10 cellular contexts compared by ENCODE assay signal in the genomic region with DNA sequence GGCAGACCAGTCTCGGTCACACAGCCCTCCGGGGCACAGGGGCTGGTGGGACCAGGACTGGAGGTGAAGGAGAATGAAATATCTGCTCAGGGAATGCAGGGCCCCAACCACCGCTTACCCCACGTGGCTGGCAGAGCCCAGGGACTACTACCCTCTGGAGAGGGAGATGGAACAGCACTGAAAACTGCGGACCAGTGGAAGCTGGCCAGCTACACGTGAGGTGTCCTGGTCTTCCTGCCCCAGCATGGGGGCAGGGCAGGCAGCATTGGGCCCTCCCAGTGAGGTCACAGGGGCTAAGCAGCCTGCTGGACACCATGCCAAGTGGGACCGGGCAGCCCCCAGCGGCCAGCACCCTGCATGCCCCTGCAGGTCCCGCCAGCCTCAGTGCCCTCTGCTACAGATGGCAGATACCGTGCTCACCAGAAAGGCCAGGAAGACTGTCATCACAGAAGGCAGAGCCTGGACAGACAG.
DNase-seq lines count a peak whose midpoint lies in the region; ATAC-seq and TF ChIP-seq lines count a peak whose summit lies in the region.
"Had no signal": no experiment of that assay in that cellular context is flagged by ENCODE, and none has a peak within 500 bp of the region (broad histone marks: within the 10 kb centered on the region; RNA-seq: fewer than 3 reads in every experiment).

No MANE protein-coding gene starts in this region.

- peak overlapping the region; percentile 42 to 74 (median 73) for H3K9ac ChIP-seq in skeletal muscle tissue (ENCODE audit: low read depth in 1 of 3, low read length in 3 of 3)

- no peaks in the 10 kb centered on the region for H3K9me3 Mint-ChIP-seq in CD8-positive, alpha-beta T cell
- H3K9me3 Mint-ChIP-seq: activated T-cell treated with anti-CD3 and anti-CD28 coated beads, Interleukin-2, amount 50 U/mL, for 72 hours had no signal

- H3K36me3 Mint-ChIP-seq in CD8-positive, alpha-beta T cell = no peaks in the 10 kb centered on the region

- H4K20me1 ChIP-seq in OCI-LY7 (ENCODE audit: insufficient read depth, low read length) = no peaks in the 10 kb centered on the region

- ATAC-seq in CD8-positive, alpha-beta T cell = no peak
- no peak for ATAC-seq in GM18511 (IDR thresholded peaks at IDR 0.05; ENCODE audit: unreplicated experiment)
- no peak for ATAC-seq in GM18517 (IDR thresholded peaks at IDR 0.05; ENCODE audit: unreplicated experiment)
- no peak for ATAC-seq in GM19395 (IDR thresholded peaks at IDR 0.05; ENCODE audit: unreplicated experiment)
- ATAC-seq: activated T-cell treated with anti-CD3 and anti-CD28 coated beads, Interleukin-2, amount 50 U/mL, for 72 hours had no signal

- no peaks in the 10 kb centered on the region for H3K9me2 ChIP-seq in OCI-LY7 (ENCODE audit: insufficient read depth, low read length)

- no peak for TF ChIP-seq CTCF in CD8-positive, alpha-beta T cell (IDR thresholded peaks at IDR 0.05)
- TF ChIP-seq CTCF in ascending aorta (IDR thresholded peaks at IDR 0.05) (no peak), OCI-LY7 (conservative IDR thresholded peaks at IDR 0.05; ENCODE audit: low read length) (no peak)

- no peak for DNase-seq in CD8-positive, alpha-beta T cell
- DNase-seq in ascending aorta (ENCODE audit: low spot score in 2 of 2) = peak in 1 of 2 donors; percentile 60
- no peak for DNase-seq in OCI-LY7 (ENCODE audit: low spot score)
- DNase-seq: activated T-cell treated with anti-CD3 and anti-CD28 coated beads, Interleukin-2, amount 50 U/mL, for 72 hours; stimulated activated CD4-positive, alpha-beta T cell treated with anti-CD3 and anti-CD28 coated beads, Interleukin-4, amount 100 ng/mL, for 4 hours had no signal

- H3K27ac ChIP-seq in CD8-positive, alpha-beta T cell (ENCODE audit: low read depth, low read length) = no peak overlapping the region
- H3K27ac ChIP-seq in ascending aorta (peak overlapping the region; percentile 78 to 96), layer of hippocampus (ENCODE audit: low read depth, low read length) (peak overlapping the region; percentile 79), skeletal muscle tissue (ENCODE audit: low read depth, low read length) (peak overlapping the region; percentile 91), OCI-LY7 (ENCODE audit: low read depth, low read length, poor library complexity, severe bottlenecking) (no peak overlapping the region)

- intact Hi-C loops in CD8-positive, alpha-beta T cell (cut with DNase I, micrococcal nuclease) = no loop called here
- intact Hi-C loops in ascending aorta (cut with DNase I) (loop anchor here (2.0 to 10.0 kb wide), 5 partner anchors 26 to 1028 kb away; a partner anchor contains a TSS), OCI-LY7 (cut with micrococcal nuclease; ENCODE audit: unreplicated experiment) (no loop called here)

- no peaks in the 10 kb centered on the region for H3K9me3 ChIP-seq in CD8-positive, alpha-beta T cell (ENCODE audit: low read length)
- H3K9me3 ChIP-seq in ascending aorta (no peaks in the 10 kb centered on the region), skeletal muscle tissue (ENCODE audit: control insufficient read depth in 3 of 3, low read length in 3 of 3) (no peaks in the 10 kb centered on the region), OCI-LY7 (ENCODE audit: low read length) (no peaks in the 10 kb centered on the region)

- H3K36me3 ChIP-seq in CD8-positive, alpha-beta T cell (ENCODE audit: insufficient read depth, low read length) = no peaks in the 10 kb centered on the region
- H3K36me3 ChIP-seq in ascending aorta (no peaks in the 10 kb centered on the region), skeletal muscle tissue (ENCODE audit: control insufficient read depth in 3 of 3, insufficient read depth in 3 of 3, low read length in 3 of 3) (no peaks in the 10 kb centered on the region), OCI-LY7 (ENCODE audit: insufficient read depth, low read length) (no peaks in the 10 kb centered on the region)

- no peaks in the 10 kb centered on the region for H3K79me2 ChIP-seq in OCI-LY7 (ENCODE audit: insufficient read depth, low read depth, low read length)

- no peak overlapping the region for H2AFZ ChIP-seq in OCI-LY7 (ENCODE audit: low read length)

- no peak overlapping the region for H3K4me3 ChIP-seq in CD8-positive, alpha-beta T cell (ENCODE audit: low read depth, low read length)
- H3K4me3 ChIP-seq in ascending aorta (no peak overlapping the region), skeletal muscle tissue (ENCODE audit: low read length in 3 of 3) (peak overlapping the region; percentile 9 to 55 (median 29)), OCI-LY7 (ENCODE audit: low read depth, low read length, poor library complexity, severe bottlenecking) (no peak overlapping the region)

- no peak overlapping the region for H3K4me3 Mint-ChIP-seq in CD8-positive, alpha-beta T cell
- H3K4me3 Mint-ChIP-seq: activated T-cell treated with anti-CD3 and anti-CD28 coated beads, Interleukin-2, amount 50 U/mL, for 72 hours had no signal

- CTCF ChIA-PET in CD8-positive, alpha-beta T cell (lab: Charles Lee) = no interaction called here
- CTCF ChIA-PET in OCI-LY7 (lab: Charles Lee; ENCODE audit: unreplicated experiment) = no interaction called here

- no peak overlapping the region for H3K4me2 ChIP-seq in OCI-LY7 (ENCODE audit: low read length)

- H3K4me1 ChIP-seq in CD8-positive, alpha-beta T cell (ENCODE audit: insufficient read depth, low read length) = peaks cover 63% of the 10 kb centered on the region
- H3K4me1 ChIP-seq in ascending aorta (peaks cover 15 to 46% of the 10 kb centered on the region in 2 donors), skeletal muscle tissue (ENCODE audit: control insufficient read depth in 3 of 3, insufficient read depth in 3 of 3, low read length in 3 of 3) (peaks cover 70 to 90% (median 78%) of the 10 kb centered on the region in 3 donors), OCI-LY7 (ENCODE audit: insufficient read depth, low read length, poor library complexity, severe bottlenecking) (no peaks in the 10 kb centered on the region)

- H3K4me1 Mint-ChIP-seq in CD8-positive, alpha-beta T cell (ENCODE audit: low read depth) = peaks cover 83% of the 10 kb centered on the region

- H3K27ac Mint-ChIP-seq in CD8-positive, alpha-beta T cell = peak overlapping the region; percentile 81

- no peaks in the 10 kb centered on the region for H3K27me3 Mint-ChIP-seq in CD8-positive, alpha-beta T cell (ENCODE audit: low read depth)

- no peaks in the 10 kb centered on the region for H3K27me3 ChIP-seq in CD8-positive, alpha-beta T cell (ENCODE audit: insufficient read depth, low read length)
- H3K27me3 ChIP-seq in ascending aorta (no peaks in the 10 kb centered on the region), layer of hippocampus (ENCODE audit: control insufficient read depth, insufficient read depth, low read length) (no peaks in the 10 kb centered on the region), skeletal muscle tissue (ENCODE audit: control insufficient read depth in 3 of 3, insufficient read depth in 3 of 3, low read length in 3 of 3) (no peaks in the 10 kb centered on the region)

- BruUV-seq in OCI-LY7 (replicated peaks; lab: Mats Ljungman, UMichigan) = no TSS peak

- POLR2A ChIA-PET in CD8-positive, alpha-beta T cell (lab: Charles Lee) = no interaction called here
- POLR2A ChIA-PET in OCI-LY7 (lab: Charles Lee) = no interaction called here

Comparison
In these comparisons a context has a peak if more than half of its experiments do, and no peak if none do; other contexts are left out.
1. H3K27ac ChIP-seq: peak in ascending aorta (2 of 2), layer of hippocampus (single experiment) and skeletal muscle tissue (single experiment); none in CD8-positive, alpha-beta T cell (single experiment) and OCI-LY7 (single experiment).
2. H3K4me3 ChIP-seq: peak in skeletal muscle tissue (3 of 3); none in CD8-positive, alpha-beta T cell (single experiment), ascending aorta (0 of 2) and OCI-LY7 (single experiment).